Comparison of ENCODE assay signal across 14 cellular contexts in the genomic region with DNA sequence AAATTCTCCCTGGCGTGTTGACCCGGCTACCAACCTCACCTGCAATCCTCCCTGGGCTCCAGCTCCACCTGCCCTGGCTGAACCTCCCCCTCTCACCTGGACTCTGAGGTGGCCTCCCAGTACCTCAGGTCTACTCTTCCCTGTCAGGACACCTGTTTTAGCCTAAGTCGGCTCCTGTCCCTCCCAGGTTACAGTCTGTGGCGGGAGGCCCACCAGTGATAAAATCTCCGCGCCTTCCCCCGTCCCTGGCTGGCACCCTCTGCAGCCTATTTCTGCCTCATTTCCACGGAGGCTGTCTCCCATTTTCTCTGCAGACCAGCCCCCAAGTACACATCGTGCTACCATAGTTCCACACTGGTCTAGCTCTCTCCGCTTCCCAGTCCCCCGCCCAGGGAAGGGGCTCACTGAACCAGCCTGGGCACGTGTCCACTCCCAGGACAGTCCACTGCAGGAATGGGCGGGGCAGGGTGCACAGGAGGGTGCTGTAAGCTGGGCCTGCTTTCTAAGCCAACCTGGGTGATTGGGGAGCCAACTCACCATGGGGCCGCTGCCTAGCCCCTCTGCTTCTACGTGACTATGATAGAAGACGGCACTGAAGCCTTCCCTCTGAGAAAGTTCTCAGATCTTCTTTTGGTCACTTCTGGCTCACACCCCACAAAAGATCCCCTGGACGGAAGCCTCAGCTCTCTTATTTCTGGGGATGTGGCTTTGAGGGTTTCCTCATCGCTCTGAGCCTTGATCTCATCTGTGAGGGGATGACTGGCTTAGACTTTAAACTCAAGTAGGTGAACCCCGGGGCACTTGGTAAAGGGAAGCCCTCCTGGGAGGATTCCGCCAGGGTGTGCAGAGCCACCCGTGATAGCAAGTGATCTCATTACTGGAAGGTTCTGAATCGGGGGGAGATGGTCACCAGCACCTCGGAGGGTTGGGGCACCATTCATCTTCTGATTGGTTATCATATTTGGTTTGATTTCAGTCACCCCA.
A peak's percentile ranks its signal among the peaks of the same experiment; 100 is the strongest.
DNase-seq lines count a peak whose midpoint lies in the region; ATAC-seq and TF ChIP-seq lines count a peak whose summit lies in the region.
"Had no signal": no experiment of that assay in that cellular context is flagged by ENCODE, and none has a peak within 500 bp of the region (broad histone marks: within the 10 kb centered on the region; RNA-seq: fewer than 3 reads in every experiment).

No MANE protein-coding gene starts in this region.

- peaks cover 18% of the 10 kb centered on the region for H3K27me3 Mint-ChIP-seq in activated CD8-positive, alpha-beta T cell treated with anti-CD3 and anti-CD28 coated beads, Interleukin-2, amount 10 ng/mL, durations not matched to agents 7 days and 5 days (ENCODE audit: low read depth)

- H3K9ac ChIP-seq in neural cell (ENCODE audit: low read length): no peak overlapping the region

- CTCF ChIA-PET in activated CD8-positive, alpha-beta T cell treated with anti-CD3 and anti-CD28 coated beads, Interleukin-2, amount 10 ng/mL, durations not matched to agents 7 days and 5 days (lab: Charles Lee): no interaction called here

- H3K4me2 ChIP-seq in neural cell (ENCODE audit: low read length): no peak overlapping the region
- H3K4me2 ChIP-seq: GM23338 had no signal

- no peak for TF ChIP-seq RAD21 in neural cell (conservative IDR thresholded peaks at IDR 0.05)

- H3K36me3 ChIP-seq in neural cell (ENCODE audit: insufficient read depth, low read length): no peaks in the 10 kb centered on the region
- no peaks in the 10 kb centered on the region for H3K36me3 ChIP-seq in upper lobe of right lung

- H3K4me3 ChIP-seq in neural cell (ENCODE audit: low read length) (no peak overlapping the region), upper lobe of right lung (no peak overlapping the region)
- H3K4me3 ChIP-seq: GM12878, GM23338 had no signal

- H3K9me3 ChIP-seq in neural cell (ENCODE audit: low read length): no peaks in the 10 kb centered on the region
- H3K9me3 ChIP-seq in upper lobe of right lung: no peaks in the 10 kb centered on the region
- H3K9me3 ChIP-seq: Caco-2 had no signal

- H3F3A ChIP-seq in neural cell (ENCODE audit: insufficient read depth, low read length, poor library complexity, severe bottlenecking): no peaks in the 10 kb centered on the region

- no peak for TF ChIP-seq CTCF in neural cell (IDR thresholded peaks at IDR 0.05; ENCODE audit: poor library complexity, severe bottlenecking)
- no peak for TF ChIP-seq CTCF in upper lobe of right lung (IDR thresholded peaks at IDR 0.05)

- no peak overlapping the region for H3K4me3 Mint-ChIP-seq in activated CD8-positive, alpha-beta T cell treated with anti-CD3 and anti-CD28 coated beads, Interleukin-2, amount 10 ng/mL, durations not matched to agents 7 days and 5 days
- H3K4me3 Mint-ChIP-seq: CD4-positive, alpha-beta memory T cell; GM23338 had no signal

- no peaks in the 10 kb centered on the region for H3K36me3 Mint-ChIP-seq in activated CD8-positive, alpha-beta T cell treated with anti-CD3 and anti-CD28 coated beads, Interleukin-2, amount 10 ng/mL, durations not matched to agents 7 days and 5 days (ENCODE audit: low read depth)
- H3K36me3 Mint-ChIP-seq: CD4-positive, alpha-beta memory T cell had no signal

- TF ChIP-seq EP300 in neural cell (conservative IDR thresholded peaks at IDR 0.05; ENCODE audit: poor library complexity, severe bottlenecking): no peak

- no peaks in the 10 kb centered on the region for H4K20me1 ChIP-seq in neural cell (ENCODE audit: insufficient read depth)

- no peaks in the 10 kb centered on the region for H3K9me2 ChIP-seq in neural cell (ENCODE audit: insufficient read depth, low read length)

- no peak overlapping the region for H3K27ac Mint-ChIP-seq in activated CD8-positive, alpha-beta T cell treated with anti-CD3 and anti-CD28 coated beads, Interleukin-2, amount 10 ng/mL, durations not matched to agents 7 days and 5 days
- H3K27ac Mint-ChIP-seq: CD4-positive, alpha-beta memory T cell; GM23338 had no signal

- peak; percentile 33 for ATAC-seq in upper lobe of right lung
- ATAC-seq in activated CD8-positive, alpha-beta T cell treated with anti-CD3 and anti-CD28 coated beads, Interleukin-2, amount 10 ng/mL, durations not matched to agents 7 days and 5 days: no peak
- ATAC-seq: GM12878, GM23338 had no signal

- DNase-seq in MV-4-11 (lab: John Stamatoyannopoulos, UW): peak; percentile 19
- DNase-seq in upper lobe of right lung: no peak
- DNase-seq in COLO668 (lab: John Stamatoyannopoulos, UW; ENCODE audit: unreplicated experiment): no peak
- no peak for DNase-seq in activated CD8-positive, alpha-beta T cell treated with anti-CD3 and anti-CD28 coated beads, Interleukin-2, amount 10 ng/mL, durations not matched to agents 7 days and 5 days
- DNase-seq in activated CD8-positive, alpha-beta memory T cell treated with anti-CD3 and anti-CD28 coated beads, Interleukin-2, amount 50 U/mL, for 4 hours: no peak
- DNase-seq: C1 segment of cervical spinal cord; Caco-2; CD4-positive, alpha-beta memory T cell; DMS153; DND-41; HCEC 1CT had no signal

- H2AFZ ChIP-seq in neural cell (ENCODE audit: low read depth, low read length): no peak overlapping the region
- H2AFZ ChIP-seq: GM23338 had no signal

- H3K27ac ChIP-seq in neural cell (ENCODE audit: low read length) (peak overlapping the region; percentile 3), upper lobe of right lung (no peak overlapping the region)

- intact Hi-C loops in upper lobe of right lung (cut with DNase I): no loop called here

- POLR2A ChIA-PET in activated CD8-positive, alpha-beta T cell treated with anti-CD3 and anti-CD28 coated beads, Interleukin-2, amount 10 ng/mL, durations not matched to agents 7 days and 5 days (lab: Charles Lee): no interaction called here

- no peaks in the 10 kb centered on the region for H3K4me1 Mint-ChIP-seq in activated CD8-positive, alpha-beta T cell treated with anti-CD3 and anti-CD28 coated beads, Interleukin-2, amount 10 ng/mL, durations not matched to agents 7 days and 5 days (ENCODE audit: low read depth)
- H3K4me1 Mint-ChIP-seq: CD4-positive, alpha-beta memory T cell; GM23338 had no signal

- H3K79me2 ChIP-seq in neural cell (replicated peaks; ENCODE audit: insufficient read depth, low read length): no peaks in the 10 kb centered on the region

- H3K9me3 Mint-ChIP-seq in activated CD8-positive, alpha-beta T cell treated with anti-CD3 and anti-CD28 coated beads, Interleukin-2, amount 10 ng/mL, durations not matched to agents 7 days and 5 days (ENCODE audit: insufficient read depth): no peaks in the 10 kb centered on the region
- H3K9me3 Mint-ChIP-seq: CD4-positive, alpha-beta memory T cell; GM23338 had no signal

- H3K4me1 ChIP-seq in upper lobe of right lung: no peaks in the 10 kb centered on the region
- H3K4me1 ChIP-seq: Caco-2 had no signal

- H3K27me3 ChIP-seq in neural cell (ENCODE audit: insufficient read depth, low read depth, low read length): no peaks in the 10 kb centered on the region
- no peaks in the 10 kb centered on the region for H3K27me3 ChIP-seq in upper lobe of right lung

TF ChIP-seq in neural cell, 6 proteins besides CTCF, POLR2A, EP300 and RAD21:
- no peak for TF ChIP-seq POLR2AphosphoS5 (IDR thresholded peaks at IDR 0.05)
TF ChIP-seq in neural cell: peak in this region for 0.
